8 cellular contexts compared by ENCODE assay signal in genomic region chr20:34705008-34705382, GRCh38. TPM values are rescaled to one million over a fixed set of nuclear protein-coding genes. Genes with fewer than 3 reads are reported as not detected.
DNase-seq lines count a peak whose midpoint lies in the region; ATAC-seq, FAIRE-seq and TF ChIP-seq lines count a peak whose summit lies in the region.

No MANE protein-coding gene starts in this region.

- peak overlapping the region; percentile 76 for H3K9ac ChIP-seq in ES-I3 (ENCODE audit: low read depth, low read length)
- H3K9ac ChIP-seq in endothelial cell of umbilical vein (replicated peaks; ENCODE audit: extremely low read depth, insufficient read depth, low read length) = peak overlapping the region; percentile 97
- H3K9ac ChIP-seq in parathyroid adenoma = peak overlapping the region; percentile 96

- BruUV-seq in endothelial cell of umbilical vein (replicated peaks; lab: Mats Ljungman, UMichigan) = TSS peak; percentile 54

- H3K4me2 ChIP-seq in endothelial cell of umbilical vein (ENCODE audit: insufficient read depth, low read length) (peak overlapping the region; percentile 62), parathyroid adenoma (ENCODE audit: low read length) (peak overlapping the region; percentile 85)

- H3K4me1 ChIP-seq in ES-I3 (ENCODE audit: insufficient read depth, low read length) = peaks cover 6% of the 10 kb centered on the region; the same call in 1 of the 2 replicates
- peaks cover 16% of the 10 kb centered on the region for H3K4me1 ChIP-seq in endothelial cell of umbilical vein (ENCODE audit: control insufficient read depth, extremely low read depth, insufficient read depth, low read length)
- peaks cover 20% of the 10 kb centered on the region for H3K4me1 ChIP-seq in parathyroid adenoma

- H3K9me3 ChIP-seq in ES-I3 (ENCODE audit: control insufficient read depth, insufficient read depth, low read length) (no peaks in the 10 kb centered on the region), endothelial cell of umbilical vein (replicated peaks; ENCODE audit: control insufficient read depth, insufficient read depth, low read length) (no peaks in the 10 kb centered on the region), parathyroid adenoma (ENCODE audit: control insufficient read depth, low read length) (no peaks in the 10 kb centered on the region)

- peak overlapping the region; percentile 35 for H2AFZ ChIP-seq in endothelial cell of umbilical vein (ENCODE audit: low read depth, low read length)
- H2AFZ ChIP-seq in parathyroid adenoma = peak overlapping the region; percentile 99

- no peaks in the 10 kb centered on the region for H3K79me2 ChIP-seq in endothelial cell of umbilical vein (ENCODE audit: control insufficient read depth, insufficient read depth, low read length)
- H3K79me2 ChIP-seq in parathyroid adenoma = peaks cover 2% of the 10 kb centered on the region

- no peak for TF ChIP-seq CTCF in endothelial cell of umbilical vein (IDR thresholded peaks at IDR 0.05; ENCODE audit: extremely low read depth in 1 of 2, insufficient read depth in 1 of 2, low read depth in 1 of 2, low read length in 2 of 2)
- no peak for TF ChIP-seq CTCF in parathyroid adenoma (IDR thresholded peaks at IDR 0.05)

- no peaks in the 10 kb centered on the region for H3K9me1 ChIP-seq in endothelial cell of umbilical vein (replicated peaks; ENCODE audit: control insufficient read depth, extremely low read depth, insufficient read depth, low read length)

- H3K36me3 ChIP-seq in ES-I3 (ENCODE audit: insufficient read depth, low read length) = no peaks in the 10 kb centered on the region
- H3K36me3 ChIP-seq in endothelial cell of umbilical vein (ENCODE audit: control insufficient read depth in 2 of 2, extremely low read depth in 1 of 2, insufficient read depth in 2 of 2, low read length in 2 of 2) = no peaks in the 10 kb centered on the region
- H3K36me3 ChIP-seq in parathyroid adenoma (ENCODE audit: control insufficient read depth, insufficient read depth, low read length) = no peaks in the 10 kb centered on the region

- FAIRE-seq in endothelial cell of umbilical vein (lab: Jason Lieb, UNC) = no peak

- POLR2A ChIA-PET in endothelial cell of umbilical vein (lab: Charles Lee) = interaction anchor here (1.1 kb wide), 1 partner anchor 122 kb away, joined by 7 read pairs; no protein-coding TSS in a partner anchor

- H3K4me3 ChIP-seq in endothelial cell of umbilical vein (replicated peaks in 1 of 3; ENCODE audit: insufficient read depth in 1 of 3, low read depth in 1 of 3, low read length in 3 of 3) = peak overlapping the region; percentile 50 to 79 (median 60)
- H3K4me3 ChIP-seq in parathyroid adenoma (ENCODE audit: low read depth, low read length) = peak overlapping the region; percentile 75

- intact Hi-C loops in endothelial cell of umbilical vein (cut with micrococcal nuclease) = no loop called here

- no peaks in the 10 kb centered on the region for H4K20me1 ChIP-seq in endothelial cell of umbilical vein (replicated peaks; ENCODE audit: control insufficient read depth, extremely low read depth, insufficient read depth, low read length)

- TF ChIP-seq POLR2A in endothelial cell of umbilical vein (IDR thresholded peaks at IDR 0.05; ENCODE audit: low read depth, low read length) = no peak

- CTCF ChIA-PET in endothelial cell of umbilical vein (lab: Charles Lee) = interaction anchor here (2.3 kb wide), 2 partner anchors 8 to 65 kb away, joined by 7 read pairs; no protein-coding TSS in a partner anchor

- no peak for ATAC-seq in GM21390 (IDR thresholded peaks at IDR 0.05; ENCODE audit: unreplicated experiment)
- ATAC-seq in HG03439 (IDR thresholded peaks at IDR 0.05; ENCODE audit: unreplicated experiment) = no peak

- DNase-seq in OCI-M1 (lab: John Stamatoyannopoulos, UW) = peak; percentile 47
- DNase-seq in endothelial cell of umbilical vein (ENCODE audit: low read depth, low spot score) = no peak
- no peak for DNase-seq in kidney tubule cell (ENCODE audit: low spot score)
- no peak for DNase-seq in NCI-H1436 treated with DMSO at 0.1 percent for 48 hours (lab: John Stamatoyannopoulos, UW)

- H3K27me3 ChIP-seq in endothelial cell of umbilical vein (ENCODE audit: control insufficient read depth in 2 of 2, insufficient read depth in 2 of 2, low read length in 2 of 2) (no peaks in the 10 kb centered on the region), parathyroid adenoma (ENCODE audit: control insufficient read depth, insufficient read depth, low read length) (no peaks in the 10 kb centered on the region)

- dilution Hi-C loops in endothelial cell of umbilical vein (cut with MboI; ENCODE audit: extremely low pct_ligation_motif_present, low sequenced_read_pairs) = no loop called here

- H3K27ac ChIP-seq in endothelial cell of umbilical vein (ENCODE audit: insufficient read depth, low read depth, low read length) (peak overlapping the region; percentile 88), parathyroid adenoma (peak overlapping the region; percentile 97)

TF ChIP-seq in endothelial cell of umbilical vein, 7 proteins besides CTCF, POLR2A, EP300 and RAD21:
- TF ChIP-seq JUN (IDR thresholded peaks at IDR 0.05; ENCODE audit: borderline replicate concordance, insufficient read depth, insufficient read length, low read depth) (no peak), MAX (IDR thresholded peaks at IDR 0.05; ENCODE audit: insufficient read depth, insufficient read length) (no peak), EZH2 (IDR thresholded peaks at IDR 0.05; ENCODE audit: borderline replicate concordance, low read depth, low read length, severe bottlenecking) (no peak), FOS (IDR thresholded peaks at IDR 0.05; ENCODE audit: borderline replicate concordance, insufficient read depth, low read length) (no peak), MYC (IDR thresholded peaks at IDR 0.05; ENCODE audit: low read depth, low read length) (no peak), GATA2 (IDR thresholded peaks at IDR 0.05; ENCODE audit: insufficient read depth, insufficient read length, low read depth, low read length) (no peak), POLR2AphosphoS5 (IDR thresholded peaks at IDR 0.05; ENCODE audit: insufficient read depth, low read depth, low read length) (no peak)

RNA-seq across cellular contexts. Expression of gene TP53INP2, which starts 0.9 kb away (rescaled TPM):
- total RNA-seq in endothelial cell of umbilical vein = 30.5 and 36.4 TPM in 2 replicates
- 14.5 and 18.3 TPM in 2 replicates for polyA plus RNA-seq in endothelial cell of umbilical vein
- 12.5 and 13.4 TPM in 2 replicates for polyA plus RNA-seq in endothelial cell of umbilical vein (2011; cell fraction: cytosol; rRNA removed)
- polyA plus RNA-seq in endothelial cell of umbilical vein (2011; cell fraction: nucleus; rRNA removed) = 29.6 and 30.9 TPM in 2 replicates
- polyA plus RNA-seq in endothelial cell of umbilical vein (2012) = 25.5 and 33.0 TPM in 2 replicates
- polyA minus RNA-seq in endothelial cell of umbilical vein = 17.9 and 21.4 TPM in 2 replicates
- polyA minus RNA-seq in endothelial cell of umbilical vein (2011; cell fraction: cytosol; rRNA and poly(A)+ RNA removed) = 1.6 TPM
- polyA minus RNA-seq in endothelial cell of umbilical vein (2011; cell fraction: nucleus; rRNA and poly(A)+ RNA removed) = 11.5 and 14.0 TPM in 2 replicates

RNA-seq across cellular contexts. Expression of gene PIGU, which starts 28.1 kb away (rescaled TPM):
- 20.3 and 23.3 TPM in 2 replicates for total RNA-seq in endothelial cell of umbilical vein
- polyA plus RNA-seq in endothelial cell of umbilical vein = 81.8 and 82.2 TPM in 2 replicates
- polyA plus RNA-seq in endothelial cell of umbilical vein (2011; cell fraction: cytosol; rRNA removed) = 41.0 and 44.8 TPM in 2 replicates
- 26.5 and 32.9 TPM in 2 replicates for polyA plus RNA-seq in endothelial cell of umbilical vein (2011; cell fraction: nucleus; rRNA removed)
- 23.4 and 24.9 TPM in 2 replicates for polyA plus RNA-seq in endothelial cell of umbilical vein (2012)
- polyA minus RNA-seq in endothelial cell of umbilical vein = 87.5 and 93.2 TPM in 2 replicates
- 30.0 TPM for polyA minus RNA-seq in endothelial cell of umbilical vein (2011; cell fraction: cytosol; rRNA and poly(A)+ RNA removed)
- polyA minus RNA-seq in endothelial cell of umbilical vein (2011; cell fraction: nucleus; rRNA and poly(A)+ RNA removed) = 16.3 and 38.1 TPM in 2 replicates
